Comparison of ENCODE assay signal across 11 cellular contexts in the genomic region with DNA sequence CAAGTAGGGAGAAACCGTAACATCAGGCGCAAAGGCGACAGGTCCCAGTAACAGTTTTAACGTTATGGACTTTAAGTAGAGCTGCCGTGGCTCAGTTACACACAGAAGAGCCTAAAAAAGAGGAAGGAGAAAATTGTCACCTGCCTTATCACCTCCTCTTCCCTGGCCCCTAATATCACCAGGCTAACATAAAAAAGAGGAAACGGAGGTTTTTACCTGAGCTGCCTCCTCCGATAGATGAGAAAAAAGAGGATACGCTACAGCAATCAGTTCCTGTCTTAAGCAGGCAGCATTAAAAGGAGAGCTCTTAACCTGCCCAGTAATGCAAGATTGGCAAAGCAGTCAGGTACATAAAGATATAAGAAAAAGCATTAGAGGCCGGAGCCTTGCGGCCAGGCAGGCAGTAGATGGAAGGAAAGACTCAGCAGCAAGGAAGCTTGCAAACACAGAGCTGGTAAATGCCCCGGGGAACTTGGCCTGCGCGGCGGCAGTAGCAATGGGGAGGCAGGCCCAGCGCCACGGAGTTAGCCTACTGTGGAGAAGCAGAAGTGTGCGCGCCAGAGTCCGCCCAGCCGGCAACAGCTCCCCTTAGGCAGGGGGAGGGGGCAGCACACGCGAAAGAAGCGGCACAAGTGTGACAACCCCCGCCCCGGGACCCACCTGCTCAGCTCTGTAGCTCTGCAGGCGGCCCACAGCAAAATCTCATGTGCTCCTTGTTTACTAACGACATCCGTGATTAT.
DNase-seq lines count a peak whose midpoint lies in the region; ATAC-seq and TF ChIP-seq lines count a peak whose summit lies in the region.
"Had no signal": no experiment of that assay in that cellular context is flagged by ENCODE, and none has a peak within 500 bp of the region (broad histone marks: within the 10 kb centered on the region; RNA-seq: fewer than 3 reads in every experiment).

No MANE protein-coding gene starts in this region.

- peaks cover 0 to 4% (median 2%) of the 10 kb centered on the region in 4 donors for H3K4me1 Mint-ChIP-seq in CD4-positive, alpha-beta memory T cell
- H3K4me1 Mint-ChIP-seq in glutamatergic neuron (ENCODE audit: low read depth, unreplicated experiment): peaks cover 3% of the 10 kb centered on the region

- no peak overlapping the region for H3K27ac Mint-ChIP-seq in CD4-positive, alpha-beta memory T cell
- H3K27ac Mint-ChIP-seq in glutamatergic neuron (ENCODE audit: unreplicated experiment): no peak overlapping the region

- H3K9me3 Mint-ChIP-seq in CD4-positive, alpha-beta memory T cell: peaks cover 0 to 5% (median under 1%) of the 10 kb centered on the region in 8 donors
- H3K9me3 Mint-ChIP-seq in glutamatergic neuron (ENCODE audit: unreplicated experiment): no peaks in the 10 kb centered on the region

- H3K27me3 Mint-ChIP-seq in CD4-positive, alpha-beta memory T cell: peaks cover 0 to 3% of the 10 kb centered on the region in 2 donors
- no peaks in the 10 kb centered on the region for H3K27me3 Mint-ChIP-seq in glutamatergic neuron (ENCODE audit: unreplicated experiment)

- no peaks in the 10 kb centered on the region for H3K36me3 ChIP-seq in CD4-positive, alpha-beta memory T cell (ENCODE audit: insufficient read depth, low read length)
- no peaks in the 10 kb centered on the region for H3K36me3 ChIP-seq in psoas muscle (ENCODE audit: insufficient read depth in 1 of 2, low read depth in 1 of 2)
- H3K36me3 ChIP-seq in effector memory CD4-positive, alpha-beta T cell (ENCODE audit: control insufficient read depth, insufficient read depth, low read length): no peaks in the 10 kb centered on the region

- POLR2A ChIA-PET in CD4-positive, alpha-beta memory T cell (lab: Charles Lee; ENCODE audit: partially characterized antibody): no interaction called here

- CTCF ChIA-PET in CD4-positive, alpha-beta memory T cell (lab: Charles Lee; ENCODE audit: partially characterized antibody): no interaction called here

- ATAC-seq in psoas muscle (no peak), GM19463 (IDR thresholded peaks at IDR 0.05; ENCODE audit: unreplicated experiment) (no peak)

- H3K4me1 ChIP-seq in CD4-positive, alpha-beta memory T cell (ENCODE audit: insufficient read depth, low read length): no peaks in the 10 kb centered on the region
- no peaks in the 10 kb centered on the region for H3K4me1 ChIP-seq in psoas muscle
- H3K4me1 ChIP-seq in effector memory CD4-positive, alpha-beta T cell (ENCODE audit: control insufficient read depth, insufficient read depth, low read length, poor library complexity, severe bottlenecking): no peaks in the 10 kb centered on the region

- no peaks in the 10 kb centered on the region for H3K9me3 ChIP-seq in CD4-positive, alpha-beta memory T cell (ENCODE audit: control insufficient read depth in 1 of 2, low read length in 2 of 2)
- no peaks in the 10 kb centered on the region for H3K9me3 ChIP-seq in psoas muscle
- no peaks in the 10 kb centered on the region for H3K9me3 ChIP-seq in effector memory CD4-positive, alpha-beta T cell (ENCODE audit: control insufficient read depth, low read length)

- H3K36me3 Mint-ChIP-seq in CD4-positive, alpha-beta memory T cell: no peaks in the 10 kb centered on the region
- no peaks in the 10 kb centered on the region for H3K36me3 Mint-ChIP-seq in glutamatergic neuron (ENCODE audit: unreplicated experiment)

- H3K4me3 ChIP-seq in CD4-positive, alpha-beta memory T cell (ENCODE audit: low read length in 2 of 2): no peak overlapping the region
- peak overlapping the region; percentile 30 for H3K4me3 ChIP-seq in psoas muscle
- H3K4me3 ChIP-seq in effector memory CD4-positive, alpha-beta T cell (ENCODE audit: insufficient read depth, low read depth, low read length, poor library complexity, severe bottlenecking): no peak overlapping the region

- H3K4me3 Mint-ChIP-seq in CD4-positive, alpha-beta memory T cell: peak overlapping the region in 6 of 8 donors; percentile 9 to 73 (median 41)
- H3K4me3 Mint-ChIP-seq in glutamatergic neuron (ENCODE audit: unreplicated experiment): peak overlapping the region; percentile 14

- no peak for DNase-seq in CD4-positive, alpha-beta memory T cell
- DNase-seq in NCI-H2227 (lab: John Stamatoyannopoulos, UW; ENCODE audit: unreplicated experiment) (peak; percentile 33), glutamatergic neuron (peak; percentile 69), psoas muscle (peak in 1 of 2 donors; percentile 10), midbrain (lab: John Stamatoyannopoulos, UW) (no peak), AG20443 (ENCODE audit: low spot score) (no peak)
- DNase-seq in effector memory CD4-positive, alpha-beta T cell: no peak
- DNase-seq: activated gamma-delta T cell; NCI-H526; stimulated activated CD4-positive, alpha-beta T cell treated with anti-CD3 and anti-CD28 coated beads, Interleukin-4, amount 100 ng/mL, for 4 hours had no signal

- WGBS in psoas muscle, 3 donors: 16 to 31% (median 26%) methylated on average over 28 of the region's 28 CpGs

- intact Hi-C loops in CD4-positive, alpha-beta memory T cell (cut with micrococcal nuclease): no loop called here
- intact Hi-C loops in psoas muscle (cut with DNase I): no loop called here

- no peaks in the 10 kb centered on the region for H3K27me3 ChIP-seq in CD4-positive, alpha-beta memory T cell (ENCODE audit: insufficient read depth, low read length)
- H3K27me3 ChIP-seq in psoas muscle (ENCODE audit: insufficient read depth in 3 of 3, low read length in 2 of 3): no peaks in the 10 kb centered on the region
- H3K27me3 ChIP-seq in effector memory CD4-positive, alpha-beta T cell (replicated peaks; ENCODE audit: control insufficient read depth, insufficient read depth, low read length, poor library complexity, severe bottlenecking): no peaks in the 10 kb centered on the region

- TF ChIP-seq CTCF in glutamatergic neuron (IDR thresholded peaks at IDR 0.05; ENCODE audit: partially characterized antibody, unreplicated experiment) (no peak), psoas muscle (IDR thresholded peaks at IDR 0.05) (no peak)

- H3K27ac ChIP-seq in CD4-positive, alpha-beta memory T cell (ENCODE audit: low read depth, low read length): no peak overlapping the region
- no peak overlapping the region for H3K27ac ChIP-seq in psoas muscle
- H3K27ac ChIP-seq in effector memory CD4-positive, alpha-beta T cell (ENCODE audit: insufficient read depth, low read length, poor library complexity, severe bottlenecking): no peak overlapping the region

Comparison
In these comparisons a context has a peak if more than half of its experiments do, and no peak if none do; other contexts are left out.
1. DNase-seq: peak in NCI-H2227 (single experiment) and glutamatergic neuron (single experiment); none in CD4-positive, alpha-beta memory T cell (0 of 5), midbrain (single experiment), AG20443 (single experiment) and effector memory CD4-positive, alpha-beta T cell (0 of 3).